ENCODE assay signal across 36 cellular contexts in genomic region chr3:188135271-188135670, GRCh38.
"Had no signal": no experiment of that assay in that cellular context is flagged by ENCODE, and none has a peak within 500 bp of the region (broad histone marks: within the 10 kb centered on the region; RNA-seq: fewer than 3 reads in every experiment).

No MANE protein-coding gene starts in this region.

- ATAC-seq: activated CD8-positive, alpha-beta T cell treated with anti-CD3 and anti-CD28 coated beads for 36 hours; activated naive CD4-positive, alpha-beta T cell treated with anti-CD3 and anti-CD28 coated beads, Interleukin-2, amount 50 U/mL, for 72 hours; activated T-cell treated with anti-CD3 and anti-CD28 coated beads, Interleukin-2, amount 50 U/mL, for 4 hours; activated T-cell treated with anti-CD3 and anti-CD28 coated beads, Interleukin-2, amount 50 U/mL, for 72 hours; activated T-helper 17 cell treated with anti-CD3 and anti-CD28 coated beads, Interleukin-2, amount 50 U/mL, for 72 hours; body of pancreas; T-cell had no signal

- H3K4me3 Mint-ChIP-seq: activated B cell treated with CpG ODN at 0.5 μM for 24 hours; activated CD4-positive, alpha-beta memory T cell treated with anti-CD3 and anti-CD28 coated beads for 36 hours; activated CD4-positive, alpha-beta T cell treated with anti-CD3 and anti-CD28 coated beads, Interleukin-2, amount 10 ng/mL, durations not matched to agents 24 days and 14 days; activated CD8-positive, alpha-beta T cell treated with anti-CD3 and anti-CD28 coated beads for 36 hours; activated naive CD4-positive, alpha-beta T cell treated with anti-CD3 and anti-CD28 coated beads for 36 hours; activated naive CD8-positive, alpha-beta T cell treated with anti-CD3 and anti-CD28 coated beads for 36 hours; activated T-cell treated with anti-CD3 and anti-CD28 coated beads, Interleukin-2, amount 50 U/mL, for 4 hours; activated T-cell treated with anti-CD3 and anti-CD28 coated beads, Interleukin-2, amount 50 U/mL, for 72 hours; activated T-helper 1 cell treated with anti-CD3 and anti-CD28 coated beads, Interleukin-12 subunit alpha, Interleukin-12 subunit beta, Interleukin-2, Interleukin-4 antibody, amounts not matched to agents 30 ng/mL and 10 ng/mL and 1 ng/mL, durations not matched to agents 14 hours and 24 hours and 36 hours; activated T-helper 17 cell treated with anti-CD3 and anti-CD28 coated beads, Interleukin-2, amount 50 U/mL, for 72 hours; T-cell; T-helper 2 cell treated with Interferon-gamma antibody and Interleukin-4, amounts not matched to agents 5 μg/mL and 100 μg/mL, for 36 hours had no signal

- H3K36me3 Mint-ChIP-seq: activated CD4-positive, alpha-beta memory T cell treated with anti-CD3 and anti-CD28 coated beads for 36 hours had no signal

- H3K4me1 Mint-ChIP-seq: activated T-helper 17 cell treated with anti-CD3 and anti-CD28 coated beads, Interleukin-2, amount 50 U/mL, for 72 hours had no signal

- H3K9me3 Mint-ChIP-seq: activated B cell treated with CpG ODN at 0.5 μM for 24 hours; activated naive CD4-positive, alpha-beta T cell treated with anti-CD3 and anti-CD28 coated beads for 36 hours; activated T-cell treated with anti-CD3 and anti-CD28 coated beads, Interleukin-2, amount 50 U/mL, for 4 hours; T-cell had no signal

- H3K27ac ChIP-seq: adrenal gland, body of pancreas, brain microvascular endothelial cell, breast epithelium, VCaP had no signal

- FAIRE-seq: astrocyte, TTC549 had no signal

- H3K27ac Mint-ChIP-seq: activated B cell treated with CpG ODN at 0.5 μM for 24 hours; activated CD4-positive, alpha-beta memory T cell treated with anti-CD3 and anti-CD28 coated beads for 36 hours; activated CD4-positive, alpha-beta T cell treated with anti-CD3 and anti-CD28 coated beads, Interleukin-2, amount 10 ng/mL, durations not matched to agents 24 days and 14 days; activated CD8-positive, alpha-beta T cell treated with anti-CD3 and anti-CD28 coated beads for 36 hours; activated naive CD4-positive, alpha-beta T cell treated with anti-CD3 and anti-CD28 coated beads for 36 hours; activated naive CD8-positive, alpha-beta T cell treated with anti-CD3 and anti-CD28 coated beads for 36 hours; activated T-helper 1 cell treated with anti-CD3 and anti-CD28 coated beads, Interleukin-12 subunit alpha, Interleukin-12 subunit beta, Interleukin-2, Interleukin-4 antibody, amounts not matched to agents 30 ng/mL and 10 ng/mL and 1 ng/mL, durations not matched to agents 14 hours and 24 hours and 36 hours; activated T-helper 17 cell treated with anti-CD3 and anti-CD28 coated beads, Interleukin-2, amount 50 U/mL, for 72 hours; T-cell; T-helper 2 cell treated with Interferon-gamma antibody and Interleukin-4, amounts not matched to agents 5 μg/mL and 100 μg/mL, for 36 hours had no signal

- H3K27me3 ChIP-seq: adrenal gland, body of pancreas, brain microvascular endothelial cell, breast epithelium had no signal

- H3K36me3 ChIP-seq: adrenal gland, brain microvascular endothelial cell, breast epithelium had no signal

- H3K4me3 ChIP-seq: adrenal gland, body of pancreas, breast epithelium had no signal

- H3K4me1 ChIP-seq: body of pancreas, breast epithelium had no signal

- H3K27me3 Mint-ChIP-seq: activated B cell treated with CpG ODN at 0.5 μM for 24 hours; activated CD4-positive, alpha-beta memory T cell treated with anti-CD3 and anti-CD28 coated beads for 36 hours; activated CD8-positive, alpha-beta T cell treated with anti-CD3 and anti-CD28 coated beads for 36 hours; activated naive CD8-positive, alpha-beta T cell treated with anti-CD3 and anti-CD28 coated beads for 36 hours; activated T-helper 17 cell treated with anti-CD3 and anti-CD28 coated beads, Interleukin-2, amount 50 U/mL, for 72 hours; T-cell had no signal

- H3K9me3 ChIP-seq: adrenal gland, body of pancreas, breast epithelium had no signal

- DNase-seq: activated B cell treated with CpG ODN at 0.5 μM for 24 hours; activated CD4-positive, alpha-beta memory T cell treated with anti-CD3 and anti-CD28 coated beads for 36 hours; activated CD4-positive, alpha-beta T cell treated with anti-CD3 and anti-CD28 coated beads for 4 hours; activated CD4-positive, alpha-beta T cell treated with anti-CD3 and anti-CD28 coated beads, Interleukin-2, amount 10 ng/mL, durations not matched to agents 24 days and 14 days; activated CD4-positive, alpha-beta T cell treated with anti-CD3 and anti-CD28 coated beads, Interleukin-2, amount 50 U/mL, for 1 hour; activated CD4-positive, alpha-beta T cell treated with anti-CD3 and anti-CD28 coated beads, Interleukin-2, amount 50 U/mL, for 4 hours; activated CD4-positive, CD25-positive, alpha-beta regulatory T cell treated with anti-CD3 and anti-CD28 coated beads, Interleukin-2, amount 50 U/mL, for 72 hours; activated CD8-positive, alpha-beta memory T cell treated with anti-CD3 and anti-CD28 coated beads, Interleukin-2, amount 50 U/mL, for 4 hours; activated CD8-positive, alpha-beta T cell treated with anti-CD3 and anti-CD28 coated beads for 36 hours; activated effector memory CD4-positive, alpha-beta T cell treated with anti-CD3 and anti-CD28 coated beads, Interleukin-2, amount 50 U/mL, for 16 hours; activated gamma-delta T cell treated with Interleukin-2 at 50 U/mL for 16 hours; activated naive CD4-positive, alpha-beta T cell; activated naive CD4-positive, alpha-beta T cell treated with anti-CD3 and anti-CD28 coated beads for 36 hours; activated naive CD4-positive, alpha-beta T cell treated with anti-CD3 and anti-CD28 coated beads, Interleukin-2, amount 50 U/mL, for 16 hours; activated naive CD8-positive, alpha-beta T cell treated with anti-CD3 and anti-CD28 coated beads for 36 hours; activated T-cell treated with anti-CD3 and anti-CD28 coated beads for 4 hours; activated T-cell treated with anti-CD3 and anti-CD28 coated beads, Interleukin-2, amount 50 U/mL, for 1 hour; activated T-cell treated with anti-CD3 and anti-CD28 coated beads, Interleukin-2, amount 50 U/mL, for 4 hours; activated T-cell treated with anti-CD3 and anti-CD28 coated beads, Interleukin-2, amount 50 U/mL, for 72 hours; adrenal gland; amniotic stem cell; aorta; body of pancreas; brain microvascular endothelial cell; central memory CD4-positive, alpha-beta T cell; T-cell; T-helper 2 cell; T-helper 9 cell had no signal
